Comparison of ENCODE assay signal across 8 cellular contexts in the genomic region with DNA sequence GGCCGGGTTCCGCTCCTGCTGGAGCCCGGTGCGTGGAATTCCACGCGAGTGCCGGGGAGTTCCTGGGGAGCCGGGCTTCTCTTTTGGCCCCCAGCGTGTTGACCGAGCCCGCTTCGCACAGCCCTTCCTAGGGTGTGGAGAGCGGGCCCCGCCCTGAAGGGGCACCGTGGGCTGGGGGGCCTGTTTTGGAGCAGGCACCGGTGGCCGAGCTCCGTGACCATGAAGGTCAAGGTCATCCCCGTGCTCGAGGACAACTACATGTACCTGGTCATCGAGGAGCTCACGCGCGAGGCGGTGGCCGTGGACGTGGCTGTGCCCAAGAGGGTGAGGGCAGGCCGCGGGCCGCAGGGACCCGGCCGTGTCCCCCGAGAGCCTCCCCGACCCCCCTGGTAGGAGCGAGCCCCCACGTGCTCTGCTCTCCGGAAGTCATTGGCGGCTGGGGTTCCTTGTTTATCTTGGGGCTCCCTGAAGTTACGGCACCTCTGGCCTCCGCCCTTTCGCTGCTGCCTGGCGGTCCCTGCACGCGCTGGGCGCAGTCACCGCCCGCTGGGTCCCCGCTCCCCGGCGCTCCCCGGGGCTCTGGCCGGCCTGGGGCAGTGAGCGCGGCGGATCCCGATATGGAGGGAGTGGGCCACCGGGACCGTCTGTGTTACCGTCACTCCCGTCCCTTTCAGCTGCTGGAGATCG. TPM values are rescaled to one million over a fixed set of nuclear protein-coding genes. Genes with fewer than 3 reads are reported as not detected.
DNase-seq lines count a peak whose midpoint lies in the region; ATAC-seq and TF ChIP-seq lines count a peak whose summit lies in the region.

No MANE protein-coding gene starts in this region.

- H4K20me1 ChIP-seq in OCI-LY7 (ENCODE audit: insufficient read depth, low read length), result no peaks in the 10 kb centered on the region

- peak overlapping the region; percentile 86 for H3K4me3 ChIP-seq in OCI-LY7 (ENCODE audit: low read depth, low read length, poor library complexity, severe bottlenecking)

- H3K27me3 Mint-ChIP-seq in dendritic cell treated with granulocyte-macrophage colony-stimulating factor and Interleukin-4, amounts not matched to agents 40 ng/mL and 50 ng/mL, for 4 days, result peaks cover 31% of the 10 kb centered on the region
- H3K27me3 Mint-ChIP-seq in naive thymus-derived CD8-positive, alpha-beta T cell, result no peaks in the 10 kb centered on the region

- peak overlapping the region; percentile 71 for H3K27ac ChIP-seq in OCI-LY7 (ENCODE audit: low read depth, low read length, poor library complexity, severe bottlenecking)

- no peaks in the 10 kb centered on the region for H3K9me2 ChIP-seq in OCI-LY7 (ENCODE audit: insufficient read depth, low read length)

- peaks cover 13% of the 10 kb centered on the region for H3K4me1 Mint-ChIP-seq in dendritic cell treated with granulocyte-macrophage colony-stimulating factor and Interleukin-4, amounts not matched to agents 40 ng/mL and 50 ng/mL, for 4 days (ENCODE audit: low read depth)
- H3K4me1 Mint-ChIP-seq in naive thymus-derived CD8-positive, alpha-beta T cell, result peaks cover 9 to 19% (median 14%) of the 10 kb centered on the region in 4 donors

- H3K79me2 ChIP-seq in OCI-LY7 (ENCODE audit: insufficient read depth, low read depth, low read length), result no peaks in the 10 kb centered on the region

- H3K27ac Mint-ChIP-seq in dendritic cell treated with granulocyte-macrophage colony-stimulating factor and Interleukin-4, amounts not matched to agents 40 ng/mL and 50 ng/mL, for 4 days, result no peak overlapping the region
- peak overlapping the region in 2 of 10 donors; percentile 11 to 62 for H3K27ac Mint-ChIP-seq in naive thymus-derived CD8-positive, alpha-beta T cell

- ATAC-seq in naive thymus-derived CD8-positive, alpha-beta T cell, result peak; percentile 21 to 38
- no peak for ATAC-seq in HG02870 (IDR thresholded peaks at IDR 0.05; ENCODE audit: unreplicated experiment)

- POLR2A ChIA-PET in OCI-LY7 (lab: Charles Lee), result interaction anchor here (0.9 to 1.2 kb wide), 2 partner anchors 10 to 13 kb away, joined by 5 to 8 read pairs; a partner anchor contains a TSS
- POLR2A ChIA-PET in naive thymus-derived CD8-positive, alpha-beta T cell (lab: Charles Lee), result interaction anchor here (1.0 to 23.0 kb wide), 8 partner anchors 7 to 91 kb away, joined by 3 to 411 read pairs (median 10); a partner anchor contains a TSS

- H3K36me3 Mint-ChIP-seq in dendritic cell treated with granulocyte-macrophage colony-stimulating factor and Interleukin-4, amounts not matched to agents 40 ng/mL and 50 ng/mL, for 4 days (ENCODE audit: low read depth), result peaks cover 35% of the 10 kb centered on the region
- H3K36me3 Mint-ChIP-seq in naive thymus-derived CD8-positive, alpha-beta T cell, result peaks cover 0 to 2% (median 0%) of the 10 kb centered on the region in 3 donors

- peaks cover 38% of the 10 kb centered on the region for H3K4me1 ChIP-seq in OCI-LY7 (ENCODE audit: insufficient read depth, low read length, poor library complexity, severe bottlenecking)

- H3K4me2 ChIP-seq in OCI-LY7 (ENCODE audit: low read length), result peak overlapping the region; percentile 100

- DNase-seq in SIG-M5 treated with dmso at 0.1 percent for 504 hours (lab: John Stamatoyannopoulos, UW; ENCODE audit: unreplicated experiment) (peak; percentile 38), SIG-M5 (lab: John Stamatoyannopoulos, UW) (no peak), OCI-LY7 (ENCODE audit: low spot score) (no peak), GM03348 (ENCODE audit: low spot score) (no peak), NCI-H345 (lab: John Stamatoyannopoulos, UW) (no peak)
- peak in 2 of 10 donors; percentile 52 to 66 for DNase-seq in naive thymus-derived CD8-positive, alpha-beta T cell

- no peaks in the 10 kb centered on the region for H3K9me3 ChIP-seq in OCI-LY7 (ENCODE audit: low read length)

- peak overlapping the region; percentile 64 for H3K4me3 Mint-ChIP-seq in dendritic cell treated with granulocyte-macrophage colony-stimulating factor and Interleukin-4, amounts not matched to agents 40 ng/mL and 50 ng/mL, for 4 days
- peak overlapping the region; percentile 18 to 79 (median 61) for H3K4me3 Mint-ChIP-seq in naive thymus-derived CD8-positive, alpha-beta T cell

- H3K9me3 Mint-ChIP-seq in dendritic cell treated with granulocyte-macrophage colony-stimulating factor and Interleukin-4, amounts not matched to agents 40 ng/mL and 50 ng/mL, for 4 days, result no peaks in the 10 kb centered on the region
- no peaks in the 10 kb centered on the region for H3K9me3 Mint-ChIP-seq in naive thymus-derived CD8-positive, alpha-beta T cell

- TSS peak; percentile 62 for BruUV-seq in OCI-LY7 (replicated peaks; lab: Mats Ljungman, UMichigan)

- H2AFZ ChIP-seq in OCI-LY7 (ENCODE audit: low read length), result peak overlapping the region; percentile 39; the same call in 1 of the 2 replicates

- CTCF ChIA-PET in OCI-LY7 (lab: Charles Lee; ENCODE audit: unreplicated experiment), result interaction anchor here (0.6 kb wide), 1 partner anchor 15 kb away, joined by 3 read pairs; no protein-coding TSS in a partner anchor

- H3K36me3 ChIP-seq in OCI-LY7 (ENCODE audit: insufficient read depth, low read length), result peaks cover 40% of the 10 kb centered on the region; the same call in 1 of the 2 replicates

- TF ChIP-seq CTCF in OCI-LY7 (conservative IDR thresholded peaks at IDR 0.05; ENCODE audit: low read length), result no peak

- intact Hi-C loops in OCI-LY7 (cut with micrococcal nuclease; ENCODE audit: unreplicated experiment), result no loop called here
- intact Hi-C loops in dendritic cell treated with granulocyte-macrophage colony-stimulating factor and Interleukin-4, amounts not matched to agents 40 ng/mL and 50 ng/mL, for 4 days (cut with micrococcal nuclease), result no loop called here

RNA-seq across cellular contexts. Expression of a gene that starts 0.5 kb away (rescaled TPM):
- 28.1 and 30.8 TPM in 2 replicates for total RNA-seq in OCI-LY7 (2014; rRNA removed; shearing (Covaris generic))
- 56.3 and 57.9 TPM in 2 replicates for total RNA-seq in OCI-LY7 (2022)
- total RNA-seq in naive thymus-derived CD8-positive, alpha-beta T cell, result 10 to 100 TPM; 50.1 to 67.0 TPM
- 1 to 10 TPM; 5.0 to 6.2 (median 6.0) TPM for polyA plus RNA-seq in naive thymus-derived CD8-positive, alpha-beta T cell

RNA-seq across cellular contexts. Expression of a gene that starts 1.2 kb away (rescaled TPM):
- 25.8 and 35.9 TPM in 2 replicates for total RNA-seq in OCI-LY7 (2014; rRNA removed; shearing (Covaris generic))
- total RNA-seq in OCI-LY7 (2022), result 52.6 and 57.9 TPM in 2 replicates
- 10 to 100 TPM; 12.0 to 15.1 TPM for total RNA-seq in naive thymus-derived CD8-positive, alpha-beta T cell
- 1 to 10 TPM in 2 of 3 donors, not detected in 1; 1.1 to 1.4 TPM for polyA plus RNA-seq in naive thymus-derived CD8-positive, alpha-beta T cell

RNA-seq across cellular contexts. Expression of a gene that starts 6.5 kb away (rescaled TPM):
- 44.8 and 51.3 TPM in 2 replicates for total RNA-seq in OCI-LY7 (2014; rRNA removed; shearing (Covaris generic))
- 45.5 and 46.5 TPM in 2 replicates for total RNA-seq in OCI-LY7 (2022)
- total RNA-seq in naive thymus-derived CD8-positive, alpha-beta T cell, result 10 to 100 TPM; 44.3 to 48.2 TPM
- polyA plus RNA-seq in naive thymus-derived CD8-positive, alpha-beta T cell, result 100 to 1,000 TPM in 2 of 3 donors, 10 to 100 TPM in 1; 93.5 to 128 (median 113) TPM

RNA-seq across cellular contexts. Expression of a gene that starts 12.5 kb away (rescaled TPM):
- total RNA-seq in OCI-LY7 (2014; rRNA removed; shearing (Covaris generic)), result 9.5 and 15.9 TPM in 2 replicates
- 12.2 and 14.4 TPM in 2 replicates for total RNA-seq in OCI-LY7 (2022)
- 10 to 100 TPM; 13.1 to 14.4 TPM for total RNA-seq in naive thymus-derived CD8-positive, alpha-beta T cell
- 10 to 100 TPM; 22.1 to 40.9 (median 35.8) TPM for polyA plus RNA-seq in naive thymus-derived CD8-positive, alpha-beta T cell

RNA-seq across cellular contexts. Expression of a gene that starts 13.4 kb away (rescaled TPM):
- total RNA-seq in OCI-LY7 (2014; rRNA removed; shearing (Covaris generic)), result 142 and 169 TPM in 2 replicates
- total RNA-seq in OCI-LY7 (2022), result 156 and 173 TPM in 2 replicates
- total RNA-seq in naive thymus-derived CD8-positive, alpha-beta T cell, result 10 to 100 TPM; 56.0 to 56.4 TPM
- 10 to 100 TPM; 13.7 to 25.7 (median 16.9) TPM for polyA plus RNA-seq in naive thymus-derived CD8-positive, alpha-beta T cell
